In genomic region chr14:69696633-69697557, GRCh38 we compare ENCODE assay signal across 1 cellular context.
TF ChIP-seq lines count a peak whose summit lies in the region.

No MANE protein-coding gene starts in this region.

TF ChIP-seq in K562, 482 proteins besides CTCF, POLR2A, EP300 and RAD21 (continued from another document and continues in another):
- TF ChIP-seq YY1 (IDR thresholded peaks at IDR 0.05; ENCODE audit: borderline replicate concordance in 1 of 3, control insufficient read depth in 1 of 3, extremely low read depth in 1 of 3, insufficient read depth in 3 of 3, insufficient read length in 1 of 3, insufficient replicate concordance in 2 of 3, low read depth in 1 of 3, low read length in 2 of 3) (peak in 2 of 3 experiments; percentile 17 to 82), MTA3 (IDR thresholded peaks at IDR 0.05; ENCODE audit: borderline replicate concordance) (peak; percentile 77; the same call in 1 of the 2 replicates), MXI1 (IDR thresholded peaks at IDR 0.05; ENCODE audit: low read depth, low read length) (no peak), SRF (CRISPR knock-in tag; IDR thresholded peaks at IDR 0.05) (peak; percentile 96 to 99), FOXK2 (conservative IDR thresholded peaks at IDR 0.05 in 1 of 2, IDR thresholded peaks at IDR 0.05 in 1 of 2; ENCODE audit: low read depth in 2 of 2) (peak; percentile 40 to 66; a peak in 2 of 4 replicates), ZBTB17 (CRISPR knock-in tag; IDR thresholded peaks at IDR 0.05) (peak; percentile 84), BACH1 (tag; IDR thresholded peaks at IDR 0.05) (peak; percentile 81; the same call in 1 of the 2 replicates), SNIP1 (IDR thresholded peaks at IDR 0.05; ENCODE audit: low read depth) (no peak), ZNF436 (CRISPR knock-in tag; IDR thresholded peaks at IDR 0.05) (no peak), SREBF2 (CRISPR knock-in tag; IDR thresholded peaks at IDR 0.05) (no peak), CREB3 (tag; conservative IDR thresholded peaks at IDR 0.05; ENCODE audit: low read depth) (peak; percentile 93), GATAD2B (IDR thresholded peaks at IDR 0.05; ENCODE audit: borderline replicate concordance) (no peak), MEF2D (tag; conservative IDR thresholded peaks at IDR 0.05; ENCODE audit: low read depth) (peak; percentile 83), DACH1 (IDR thresholded peaks at IDR 0.05; ENCODE audit: partially characterized antibody) (no peak), KLF10 (CRISPR knock-in tag; IDR thresholded peaks at IDR 0.05) (no peak), NR2C1 (IDR thresholded peaks at IDR 0.05) (no peak), NR2C1 (tag; IDR thresholded peaks at IDR 0.05) (peak; percentile 85), ID3 (CRISPR knock-in tag; IDR thresholded peaks at IDR 0.05) (no peak), ID3 (tag; IDR thresholded peaks at IDR 0.05) (peak; percentile 78; the same call in 1 of the 2 replicates), SUPT5H (IDR thresholded peaks at IDR 0.05) (peak; percentile 94), NRF1 (conservative IDR thresholded peaks at IDR 0.05 in 1 of 2, IDR thresholded peaks at IDR 0.05 in 1 of 2) (peak; percentile 20 to 39; a peak in 2 of 4 replicates), SMARCE1 (IDR thresholded peaks at IDR 0.05) (no peak), TGIF2 (CRISPR knock-in tag; IDR thresholded peaks at IDR 0.05) (no peak), ZNF740 (CRISPR knock-in tag; IDR thresholded peaks at IDR 0.05) (no peak), ZNF740 (tag; IDR thresholded peaks at IDR 0.05) (peak in 1 of 2 experiments; percentile 80; a peak in 1 of 4 replicates), ARHGAP35 (IDR thresholded peaks at IDR 0.05; ENCODE audit: partially characterized antibody) (no peak), RBM25 (IDR thresholded peaks at IDR 0.05; ENCODE audit: low read depth, low read length, severe bottlenecking) (no peak), RFX7 (CRISPR knock-in tag; IDR thresholded peaks at IDR 0.05) (no peak), PTTG1 (tag; IDR thresholded peaks at IDR 0.05; ENCODE audit: low read depth) (peak; percentile 79), MEF2A (IDR thresholded peaks at IDR 0.05; ENCODE audit: control insufficient read depth, low read depth, low read length) (0 out of 2 replicates have a peak, but pooled peaks have one; percentile 31), STAT5B (CRISPR knock-in tag; IDR thresholded peaks at IDR 0.05) (no peak), CBX8 (IDR thresholded peaks at IDR 0.05; ENCODE audit: borderline replicate concordance, extremely low read depth, low read depth, low read length, poor library complexity, severe bottlenecking) (no peak), MCM2 (IDR thresholded peaks at IDR 0.05; ENCODE audit: low read depth) (no peak), BCLAF1 (IDR thresholded peaks at IDR 0.05; ENCODE audit: borderline replicate concordance in 1 of 2, control insufficient read depth in 1 of 2, low read depth in 2 of 2, low read length in 1 of 2) (no peak), PML (IDR thresholded peaks at IDR 0.05; ENCODE audit: low read length) (peak; percentile 69; the same call in 1 of the 2 replicates), ESRRA (IDR thresholded peaks at IDR 0.05; ENCODE audit: borderline replicate concordance, low read depth) (peak; percentile 77), TAF15 (IDR thresholded peaks at IDR 0.05; ENCODE audit: low read depth, low read length) (no peak), DIDO1 (tag; IDR thresholded peaks at IDR 0.05; ENCODE audit: low read depth) (no peak), MAZ (CRISPR knock-in tag; conservative IDR thresholded peaks at IDR 0.05 in 1 of 2, IDR thresholded peaks at IDR 0.05 in 1 of 2) (peak; percentile 18 to 67; a peak in 2 of 4 replicates), IRF9 (tag; IDR thresholded peaks at IDR 0.05) (peak; percentile 83), ZNF41 (CRISPR knock-in tag; conservative IDR thresholded peaks at IDR 0.05) (peak; percentile 71), ZNF766 (CRISPR knock-in tag; conservative IDR thresholded peaks at IDR 0.05) (peak; percentile 87), SMAD4 (CRISPR knock-in tag; conservative IDR thresholded peaks at IDR 0.05) (peak; percentile 75), BRF1 (IDR thresholded peaks at IDR 0.05; ENCODE audit: borderline replicate concordance, extremely low read depth, insufficient read length) (no peak), ATF3 (IDR thresholded peaks at IDR 0.05) (peak; percentile 69; the same call in 1 of the 2 replicates), ATF3 (CRISPR knock-in tag; conservative IDR thresholded peaks at IDR 0.05) (no peak), ZNF592 (IDR thresholded peaks at IDR 0.05) (peak; percentile 99), SP2 (IDR thresholded peaks at IDR 0.05; ENCODE audit: extremely low read depth, low read depth, low read length, poor library complexity, severe bottlenecking) (no peak), ZNF197 (CRISPR knock-in tag; IDR thresholded peaks at IDR 0.05; ENCODE audit: low read depth) (peak; percentile 68; the same call in 1 of the 2 replicates), L3MBTL2 (IDR thresholded peaks at IDR 0.05) (peak; percentile 57; the same call in 1 of the 2 replicates), ZNF586 (CRISPR knock-in tag; conservative IDR thresholded peaks at IDR 0.05) (0 out of 2 replicates have a peak, but pooled peaks have one; percentile 43), ZBTB34 (CRISPR knock-in tag; IDR thresholded peaks at IDR 0.05) (peak; percentile 45; the same call in 1 of the 2 replicates), HSF4 (CRISPR knock-in tag; IDR thresholded peaks at IDR 0.05; ENCODE audit: borderline replicate concordance) (no peak), ZNF583 (CRISPR knock-in tag; IDR thresholded peaks at IDR 0.05) (peak; percentile 58), CAMTA2 (CRISPR knock-in tag; conservative IDR thresholded peaks at IDR 0.05) (no peak), NONO (IDR thresholded peaks at IDR 0.05; ENCODE audit: low read depth in 2 of 2, low read length in 1 of 2) (no peak), DPF2 (IDR thresholded peaks at IDR 0.05) (no peak), ZNF212 (CRISPR knock-in tag; IDR thresholded peaks at IDR 0.05) (no peak), SPI1 (IDR thresholded peaks at IDR 0.05; ENCODE audit: borderline replicate concordance, low read depth, low read length) (0 out of 2 replicates have a peak, but pooled peaks have one; percentile 21), CEBPG (CRISPR knock-in tag; IDR thresholded peaks at IDR 0.05) (no peak), CEBPG (tag; conservative IDR thresholded peaks at IDR 0.05 in 1 of 2, IDR thresholded peaks at IDR 0.05 in 1 of 2) (0 out of 4 replicates have a peak, but pooled peaks of 1 of the 2 experiments have one; percentile 35), CREB3L1 (IDR thresholded peaks at IDR 0.05; ENCODE audit: borderline replicate concordance, low read depth) (peak; percentile 64; the same call in 1 of the 2 replicates)
